12 cellular contexts compared by ENCODE assay signal in the genomic region with DNA sequence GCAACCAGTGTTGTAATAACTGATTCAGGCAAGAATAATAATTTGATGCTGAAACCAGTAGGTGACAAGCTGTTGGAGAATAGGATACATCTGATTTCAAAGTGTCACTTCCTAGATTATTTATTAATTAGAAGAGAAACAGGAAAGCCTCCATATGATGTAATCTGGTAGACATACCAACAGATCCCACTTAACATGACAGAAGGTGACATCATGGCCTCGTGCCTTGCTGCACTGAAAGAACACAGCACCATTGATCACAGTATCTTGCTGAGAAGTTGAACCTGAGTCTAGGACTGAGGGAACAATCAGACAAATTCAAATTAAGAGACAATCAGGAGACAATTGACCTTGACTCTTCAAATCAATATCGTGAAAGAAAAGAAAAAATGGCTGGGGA.
"Had no signal": no experiment of that assay in that cellular context is flagged by ENCODE, and none has a peak within 500 bp of the region (broad histone marks: within the 10 kb centered on the region; RNA-seq: fewer than 3 reads in every experiment).

No MANE protein-coding gene starts in this region.

- H3K4me1 ChIP-seq: esophagus muscularis mucosa, stomach had no signal

- H3K27ac ChIP-seq: dorsolateral prefrontal cortex, esophagus muscularis mucosa, ovary, stomach, thoracic aorta had no signal

- DNase-seq: activated CD4-positive, alpha-beta memory T cell treated with anti-CD3 and anti-CD28 coated beads for 36 hours; activated CD4-positive, CD25-positive, alpha-beta regulatory T cell treated with anti-CD3 and anti-CD28 coated beads, Interleukin-2, amount 50 U/mL, for 72 hours; activated gamma-delta T cell; activated T-cell treated with anti-CD3 and anti-CD28 coated beads, Interleukin-2, amount 50 U/mL, for 48 hours; anterior cingulate cortex; dorsolateral prefrontal cortex; ovary; retina; stomach had no signal

- H3K36me3 ChIP-seq: esophagus muscularis mucosa, ovary, stomach, thoracic aorta had no signal

- ATAC-seq: left lobe of liver had no signal

- H3K27me3 ChIP-seq: dorsolateral prefrontal cortex, esophagus muscularis mucosa, ovary, stomach had no signal

- H3K9me3 ChIP-seq: esophagus muscularis mucosa, ovary, stomach, thoracic aorta had no signal

- H3K4me3 ChIP-seq: dorsolateral prefrontal cortex, esophagus muscularis mucosa, ovary, stomach, thoracic aorta had no signal
